8 cellular contexts compared by ENCODE assay signal in genomic region chr17:75130632-75131277, GRCh38. TPM values are rescaled to one million over a fixed set of nuclear protein-coding genes. Genes with fewer than 3 reads are reported as not detected.
DNase-seq lines count a peak whose midpoint lies in the region; ATAC-seq, FAIRE-seq and TF ChIP-seq lines count a peak whose summit lies in the region.

No MANE protein-coding gene starts in this region.

- H3K9me3 ChIP-seq in OCI-LY3 (ENCODE audit: insufficient read depth, low read length) (no peaks in the 10 kb centered on the region), neuron (ENCODE audit: low read length) (no peaks in the 10 kb centered on the region)

- H3K4me2 ChIP-seq in OCI-LY3 (ENCODE audit: low read length) = peak overlapping the region; percentile 78

- TF ChIP-seq CTCF in GM12872 (IDR thresholded peaks at IDR 0.05; ENCODE audit: insufficient read depth, low read depth, low read length) (peak; percentile 66), OCI-LY3 (IDR thresholded peaks at IDR 0.05; ENCODE audit: low read depth, low read length) (peak; percentile 68), fibroblast of villous mesenchyme (IDR thresholded peaks at IDR 0.05; ENCODE audit: insufficient read depth, low read depth, low read length) (peak; percentile 67)

- peak; percentile 56 for DNase-seq in activated naive CD4-positive, alpha-beta T cell treated with Interleukin-2 at 50 U/mL for 16 hours
- DNase-seq in fibroblast of villous mesenchyme (ENCODE audit: low read depth) (peak; percentile 66), urothelium cell line (ENCODE audit: low spot score) (peak; percentile 79), middle frontal gyrus (ENCODE audit: extremely low spot score, low spot score) (no peak)

- peak overlapping the region; percentile 97 for H3K9ac ChIP-seq in OCI-LY3 (ENCODE audit: low read length)

- H3K27me3 ChIP-seq in OCI-LY3 (ENCODE audit: low read depth, low read length) = no peaks in the 10 kb centered on the region
- H3K27me3 ChIP-seq in neuron (ENCODE audit: insufficient read depth, low read length) = no peaks in the 10 kb centered on the region

- H2AFZ ChIP-seq in OCI-LY3 (ENCODE audit: low read depth, low read length) = no peak overlapping the region
- peak overlapping the region; percentile 78 for H2AFZ ChIP-seq in neuron (ENCODE audit: low read depth, low read length)

- H3K36me3 ChIP-seq in OCI-LY3 (replicated peaks; ENCODE audit: low read depth, low read length) = peaks cover 19% of the 10 kb centered on the region
- H3K36me3 ChIP-seq in neuron (ENCODE audit: insufficient read depth, low read length) = peaks cover 27% of the 10 kb centered on the region

- peaks cover 5% of the 10 kb centered on the region; the same call in 1 of the 2 replicates for H4K20me1 ChIP-seq in OCI-LY3 (ENCODE audit: insufficient read depth, low read length)

- FAIRE-seq in urothelium cell line (lab: Jason Lieb, UNC) = peak; percentile 17

- peaks cover 16% of the 10 kb centered on the region for H3K4me1 ChIP-seq in OCI-LY3 (ENCODE audit: low read length)
- H3K4me1 ChIP-seq in neuron (ENCODE audit: insufficient read depth, low read length) = peaks cover 8% of the 10 kb centered on the region

- peak overlapping the region; percentile 72 for H3K27ac ChIP-seq in OCI-LY3 (ENCODE audit: low read length)

- ATAC-seq in HG03354 (IDR thresholded peaks at IDR 0.05; ENCODE audit: poor library complexity, severe bottlenecking, unreplicated experiment) = peak; percentile 23

- peak overlapping the region; percentile 95 for H3K4me3 ChIP-seq in OCI-LY3 (ENCODE audit: low read length)
- peak overlapping the region; percentile 83 for H3K4me3 ChIP-seq in fibroblast of villous mesenchyme (ENCODE audit: low read depth, low read length)
- H3K4me3 ChIP-seq in neuron (ENCODE audit: low read length) = peak overlapping the region; percentile 83

- peaks cover 16% of the 10 kb centered on the region for H3K79me2 ChIP-seq in OCI-LY3 (ENCODE audit: low read length)

RNA-seq across cellular contexts. Expression of gene NT5C, which starts 0.8 kb away (rescaled TPM):
- 40.2 and 98.2 TPM in 2 replicates for total RNA-seq in fibroblast of villous mesenchyme

RNA-seq across cellular contexts. Expression of gene ARMC7, which starts 21.0 kb away (rescaled TPM):
- 2.6 and 3.0 TPM in 2 replicates for total RNA-seq in fibroblast of villous mesenchyme

RNA-seq across cellular contexts. Expression of gene JPT1, which starts 23.6 kb away (rescaled TPM):
- total RNA-seq in fibroblast of villous mesenchyme = 163 and 189 TPM in 2 replicates

RNA-seq across cellular contexts. Expression of gene SLC16A5, which starts 43.0 kb away (rescaled TPM):
- 5.6 and 6.4 TPM in 2 replicates for total RNA-seq in fibroblast of villous mesenchyme

RNA-seq across cellular contexts. Expression of gene SUMO2, which starts 52.0 kb away (rescaled TPM):
- 79.2 and 124 TPM in 2 replicates for total RNA-seq in fibroblast of villous mesenchyme
